ENCODE assay signal across 22 cellular contexts in the genomic region with DNA sequence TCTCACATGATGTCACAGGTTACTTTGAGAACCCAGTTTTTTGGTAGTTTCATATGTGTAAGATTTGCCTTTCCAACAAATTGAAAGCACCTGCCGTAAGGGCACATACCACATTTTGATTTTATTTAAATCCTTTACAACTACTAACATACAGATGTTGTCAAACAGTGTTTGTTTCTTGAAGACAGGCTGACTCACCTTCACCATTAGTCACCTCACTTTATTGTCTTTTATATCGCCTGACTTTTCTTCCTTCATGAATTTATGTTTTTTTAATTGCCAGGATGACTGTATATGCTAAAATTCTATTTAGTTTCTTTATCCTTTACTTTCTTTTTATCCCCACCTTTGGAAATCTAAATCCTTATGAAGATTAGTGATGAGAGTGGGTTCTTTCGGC.
"Had no signal": no experiment of that assay in that cellular context is flagged by ENCODE, and none has a peak within 500 bp of the region (broad histone marks: within the 10 kb centered on the region; RNA-seq: fewer than 3 reads in every experiment).

No MANE protein-coding gene starts in this region.

- H3K27me3 Mint-ChIP-seq: activated CD4-positive, alpha-beta T cell treated with anti-CD3 and anti-CD28 coated beads, Interleukin-2, amount 10 ng/mL, durations not matched to agents 24 days and 14 days; activated CD8-positive, alpha-beta memory T cell treated with anti-CD3 and anti-CD28 coated beads, Interleukin-2, amount 10 ng/mL, durations not matched to agents 7 days and 5 days; activated CD8-positive, alpha-beta T cell treated with anti-CD3 and anti-CD28 coated beads for 36 hours; activated naive CD4-positive, alpha-beta T cell treated with anti-CD3 and anti-CD28 coated beads, Interleukin-2, amount 10 ng/mL, durations not matched to agents 7 days and 5 days; naive thymus-derived CD4-positive, alpha-beta T cell had no signal

- H3K4me1 Mint-ChIP-seq: activated CD4-positive, alpha-beta T cell treated with anti-CD3 and anti-CD28 coated beads, Interleukin-2, amount 10 ng/mL, durations not matched to agents 24 days and 14 days; activated CD8-positive, alpha-beta memory T cell treated with anti-CD3 and anti-CD28 coated beads, Interleukin-2, amount 10 ng/mL, durations not matched to agents 7 days and 5 days; activated naive CD4-positive, alpha-beta T cell treated with anti-CD3 and anti-CD28 coated beads, Interleukin-2, amount 10 ng/mL, durations not matched to agents 7 days and 5 days; naive thymus-derived CD4-positive, alpha-beta T cell; neural crest cell had no signal

- H3K36me3 Mint-ChIP-seq: activated CD8-positive, alpha-beta memory T cell treated with anti-CD3 and anti-CD28 coated beads, Interleukin-2, amount 10 ng/mL, durations not matched to agents 7 days and 5 days; activated naive CD4-positive, alpha-beta T cell treated with anti-CD3 and anti-CD28 coated beads, Interleukin-2, amount 10 ng/mL, durations not matched to agents 7 days and 5 days; naive thymus-derived CD4-positive, alpha-beta T cell had no signal

- H3K4me1 ChIP-seq: lower lobe of right lung, right atrium auricular region, upper lobe of right lung had no signal

- ATAC-seq: activated CD4-positive, CD25-positive, alpha-beta regulatory T cell treated with anti-CD3 and anti-CD28 coated beads, Interleukin-2, amount 50 U/mL, for 24 hours; activated CD8-positive, alpha-beta memory T cell treated with anti-CD3 and anti-CD28 coated beads, Interleukin-2, amount 10 ng/mL, durations not matched to agents 7 days and 5 days; activated CD8-positive, alpha-beta T cell treated with anti-CD3 and anti-CD28 coated beads for 36 hours; left lobe of liver; lower lobe of right lung; naive thymus-derived CD4-positive, alpha-beta T cell; stimulated activated naive CD8-positive, alpha-beta T cell treated with anti-CD3 and anti-CD28 coated beads, Interleukin-15, Interleukin-2, amounts not matched to agents 100 U/mL and 50 U/mL, for 24 hours; upper lobe of right lung had no signal

- H3K4me3 ChIP-seq: coronary artery, lower lobe of right lung, right atrium auricular region, upper lobe of right lung had no signal

- H3K9me3 Mint-ChIP-seq: activated naive CD4-positive, alpha-beta T cell treated with anti-CD3 and anti-CD28 coated beads, Interleukin-2, amount 10 ng/mL, durations not matched to agents 7 days and 5 days; neural crest cell had no signal

- DNase-seq: activated CD4-positive, alpha-beta T cell treated with anti-CD3 and anti-CD28 coated beads, Interleukin-2, amount 10 ng/mL, durations not matched to agents 24 days and 14 days; activated CD8-positive, alpha-beta memory T cell treated with anti-CD3 and anti-CD28 coated beads, Interleukin-2, amount 10 ng/mL, durations not matched to agents 7 days and 5 days; activated CD8-positive, alpha-beta T cell treated with anti-CD3 and anti-CD28 coated beads for 36 hours; activated effector memory CD4-positive, alpha-beta T cell treated with anti-CD3 and anti-CD28 coated beads, Interleukin-2, amount 50 U/mL, for 16 hours; activated naive CD4-positive, alpha-beta T cell treated with anti-CD3 and anti-CD28 coated beads, Interleukin-2, amount 10 ng/mL, durations not matched to agents 7 days and 5 days; activated T-cell treated with anti-CD3 and anti-CD28 coated beads for 4 hours; amygdala; cerebellar nuclear complex; kidney; lower lobe of right lung; naive thymus-derived CD4-positive, alpha-beta T cell; occipital lobe; posterior cingulate gyrus; stimulated activated CD4-positive, alpha-beta T cell treated with anti-CD3 and anti-CD28 coated beads, Interleukin-4, amount 100 ng/mL, for 24 hours; stimulated activated naive CD8-positive, alpha-beta T cell treated with anti-CD3 and anti-CD28 coated beads, Interleukin-15, Interleukin-2, amounts not matched to agents 100 U/mL and 50 U/mL, for 24 hours; upper lobe of right lung had no signal

- H3K9me3 ChIP-seq: lower lobe of right lung, right atrium auricular region, upper lobe of right lung had no signal

- H3K36me3 ChIP-seq: lower lobe of right lung, right atrium auricular region, upper lobe of right lung had no signal

- H3K4me3 Mint-ChIP-seq: activated CD4-positive, alpha-beta T cell treated with anti-CD3 and anti-CD28 coated beads, Interleukin-2, amount 10 ng/mL, durations not matched to agents 24 days and 14 days; activated CD8-positive, alpha-beta memory T cell treated with anti-CD3 and anti-CD28 coated beads, Interleukin-2, amount 10 ng/mL, durations not matched to agents 7 days and 5 days; activated CD8-positive, alpha-beta T cell treated with anti-CD3 and anti-CD28 coated beads for 36 hours; activated naive CD4-positive, alpha-beta T cell treated with anti-CD3 and anti-CD28 coated beads, Interleukin-2, amount 10 ng/mL, durations not matched to agents 7 days and 5 days; naive thymus-derived CD4-positive, alpha-beta T cell; neural crest cell had no signal

- H3K27ac ChIP-seq: coronary artery, lower lobe of right lung, right atrium auricular region, upper lobe of right lung, VCaP had no signal

- H3K27me3 ChIP-seq: right atrium auricular region, upper lobe of right lung had no signal

- H3K27ac Mint-ChIP-seq: activated CD4-positive, alpha-beta T cell treated with anti-CD3 and anti-CD28 coated beads, Interleukin-2, amount 10 ng/mL, durations not matched to agents 24 days and 14 days; activated CD8-positive, alpha-beta memory T cell treated with anti-CD3 and anti-CD28 coated beads, Interleukin-2, amount 10 ng/mL, durations not matched to agents 7 days and 5 days; activated CD8-positive, alpha-beta T cell treated with anti-CD3 and anti-CD28 coated beads for 36 hours; activated naive CD4-positive, alpha-beta T cell treated with anti-CD3 and anti-CD28 coated beads, Interleukin-2, amount 10 ng/mL, durations not matched to agents 7 days and 5 days; naive thymus-derived CD4-positive, alpha-beta T cell had no signal
